In the genomic region with DNA sequence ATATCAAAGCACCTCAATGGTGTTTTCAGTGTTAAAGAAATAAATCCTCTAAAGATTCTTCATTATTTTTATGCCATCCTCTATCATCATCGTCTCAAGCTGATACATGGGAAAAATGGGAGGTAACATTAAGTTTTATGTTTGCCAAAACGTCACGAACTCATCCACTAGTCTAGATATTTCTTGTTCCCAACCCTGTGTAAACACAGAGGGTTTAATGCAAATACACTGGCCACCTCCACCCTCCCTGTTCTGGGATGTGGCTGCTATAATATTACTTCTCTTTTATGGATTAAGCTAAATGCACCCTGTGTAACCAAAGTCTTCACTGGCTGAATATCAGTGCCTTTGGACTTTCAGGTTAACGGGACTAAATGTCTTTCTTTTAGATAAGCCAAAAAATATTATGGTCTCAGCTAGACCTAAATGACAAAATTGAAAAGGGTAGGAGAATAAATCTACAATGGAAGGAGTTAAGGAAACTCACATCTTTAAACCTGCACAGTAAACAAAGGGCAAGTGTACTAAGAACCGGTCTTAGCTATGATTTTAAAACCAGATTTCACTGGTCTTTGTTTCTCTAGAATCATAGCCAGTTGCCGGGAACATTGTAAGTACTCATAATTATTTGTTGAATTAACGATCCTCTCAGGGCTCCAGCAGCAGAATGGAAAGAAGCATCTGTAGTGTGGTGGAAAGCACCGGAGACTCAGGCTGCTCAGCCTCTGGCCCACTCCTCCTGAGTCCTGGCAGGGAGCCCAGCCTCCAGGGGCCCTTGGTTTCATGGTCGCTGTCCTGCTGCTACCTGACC, we compare ENCODE assay signal across 11 cellular contexts.
DNase-seq lines count a peak whose midpoint lies in the region; ATAC-seq, FAIRE-seq and TF ChIP-seq lines count a peak whose summit lies in the region.
"Had no signal": no experiment of that assay in that cellular context is flagged by ENCODE, and none has a peak within 500 bp of the region (broad histone marks: within the 10 kb centered on the region; RNA-seq: fewer than 3 reads in every experiment).

No MANE protein-coding gene starts in this region.

- no peak overlapping the region for H3K27ac Mint-ChIP-seq in Calu3 (ENCODE audit: unreplicated experiment)
- no peak overlapping the region for H3K27ac Mint-ChIP-seq in astrocyte (ENCODE audit: unreplicated experiment)
- H3K27ac Mint-ChIP-seq in effector memory CD8-positive, alpha-beta T cell, result no peak overlapping the region

- no peaks in the 10 kb centered on the region for H3K36me3 ChIP-seq in astrocyte (ENCODE audit: insufficient read depth, low read length)
- H3K36me3 ChIP-seq in mucosa of rectum (ENCODE audit: control insufficient read depth in 2 of 2, insufficient read depth in 2 of 2, low read length in 2 of 2), result no peaks in the 10 kb centered on the region

- no peaks in the 10 kb centered on the region for H4K20me1 ChIP-seq in astrocyte (ENCODE audit: insufficient read depth, low read length)

- TF ChIP-seq CTCF in Calu3 (IDR thresholded peaks at IDR 0.05; ENCODE audit: unreplicated experiment) (no peak), astrocyte (IDR thresholded peaks at IDR 0.05; ENCODE audit: insufficient read depth, low read depth, low read length) (no peak)

- no peaks in the 10 kb centered on the region for H3K36me3 Mint-ChIP-seq in Calu3 (ENCODE audit: insufficient read depth, unreplicated experiment)
- no peaks in the 10 kb centered on the region for H3K36me3 Mint-ChIP-seq in astrocyte (ENCODE audit: low read depth, unreplicated experiment)
- no peaks in the 10 kb centered on the region for H3K36me3 Mint-ChIP-seq in effector memory CD8-positive, alpha-beta T cell (ENCODE audit: insufficient read depth)

- no peaks in the 10 kb centered on the region for H3K9me3 Mint-ChIP-seq in Calu3 (ENCODE audit: low read depth, unreplicated experiment)
- H3K9me3 Mint-ChIP-seq in astrocyte (ENCODE audit: unreplicated experiment), result no peaks in the 10 kb centered on the region
- no peaks in the 10 kb centered on the region for H3K9me3 Mint-ChIP-seq in effector memory CD8-positive, alpha-beta T cell

- BruUV-seq in Calu3 (replicated peaks; lab: Mats Ljungman, UMichigan), result no TSS peak

- peaks cover 14% of the 10 kb centered on the region for H3K4me1 ChIP-seq in astrocyte (ENCODE audit: insufficient read depth, low read length)
- H3K4me1 ChIP-seq in mucosa of rectum (ENCODE audit: control insufficient read depth in 2 of 2, insufficient read depth in 2 of 2, low read length in 2 of 2), result peaks cover 18 to 27% of the 10 kb centered on the region in 2 donors

- peak overlapping the region; percentile 28 for H2AFZ ChIP-seq in astrocyte (ENCODE audit: low read depth, low read length)

- H3K27ac ChIP-seq in astrocyte (ENCODE audit: low read depth, low read length) (no peak overlapping the region), mucosa of rectum (ENCODE audit: low read depth in 2 of 2, low read length in 2 of 2) (peak overlapping the region; percentile 69 to 89), caudate nucleus (ENCODE audit: low read depth, low read length) (no peak overlapping the region)

- no peaks in the 10 kb centered on the region for H3K27me3 Mint-ChIP-seq in Calu3 (ENCODE audit: unreplicated experiment)
- H3K27me3 Mint-ChIP-seq in astrocyte (ENCODE audit: low read depth, unreplicated experiment), result peaks cover 2% of the 10 kb centered on the region
- peaks cover 9 to 17% of the 10 kb centered on the region in 2 donors for H3K27me3 Mint-ChIP-seq in effector memory CD8-positive, alpha-beta T cell

- no peaks in the 10 kb centered on the region for H3K27me3 ChIP-seq in astrocyte (ENCODE audit: insufficient read depth, low read length)
- no peaks in the 10 kb centered on the region for H3K27me3 ChIP-seq in mucosa of rectum (ENCODE audit: control insufficient read depth in 2 of 2, insufficient read depth in 2 of 2, low read length in 2 of 2)

- FAIRE-seq in astrocyte (lab: Jason Lieb, UNC), result no peak

- intact Hi-C loops in Calu3 (cut with micrococcal nuclease; ENCODE audit: unreplicated experiment), result loop anchor here (10.0 kb wide), 1 partner anchor 227 kb away; no protein-coding TSS in a partner anchor

- H3K4me2 ChIP-seq in astrocyte (ENCODE audit: low read length), result no peak overlapping the region

- peaks cover 13% of the 10 kb centered on the region for H3K4me1 Mint-ChIP-seq in Calu3 (ENCODE audit: low read depth, unreplicated experiment)
- peaks cover 16% of the 10 kb centered on the region for H3K4me1 Mint-ChIP-seq in astrocyte (ENCODE audit: low read depth, unreplicated experiment)
- H3K4me1 Mint-ChIP-seq in effector memory CD8-positive, alpha-beta T cell (ENCODE audit: low read depth in 2 of 2), result no peaks in the 10 kb centered on the region

- H3K4me3 Mint-ChIP-seq in Calu3 (ENCODE audit: low read depth, unreplicated experiment) (no peak overlapping the region), astrocyte (ENCODE audit: unreplicated experiment) (no peak overlapping the region)
- H3K4me3 Mint-ChIP-seq in effector memory CD8-positive, alpha-beta T cell, result no peak overlapping the region

- no peak for ATAC-seq in effector memory CD8-positive, alpha-beta T cell (replicated peaks)

- H3K4me3 ChIP-seq in astrocyte (ENCODE audit: insufficient read depth, low read depth, low read length) (no peak overlapping the region), mucosa of rectum (ENCODE audit: low read length in 2 of 2) (peak overlapping the region; percentile 28 to 62)

- CTCF ChIA-PET in Calu3 (lab: Charles Lee), result interaction anchor here (1.8 kb wide), 1 partner anchor 41 kb away, joined by 4 read pairs; no protein-coding TSS in a partner anchor

- DNase-seq in Calu3 (peak; percentile 13), NCI-H2029 (lab: John Stamatoyannopoulos, UW) (peak; percentile 93), astrocyte (ENCODE audit: low read depth) (no peak), GM03348 (ENCODE audit: low spot score) (no peak), caudate nucleus (lab: John Stamatoyannopoulos, UW) (no peak)
- DNase-seq in effector CD4-positive, alpha-beta T cell, result no peak
- no peak for DNase-seq in effector memory CD8-positive, alpha-beta T cell
- DNase-seq: activated T-cell treated with anti-CD3 and anti-CD28 coated beads, Interleukin-2, amount 50 U/mL, for 1 hour; stimulated activated CD4-positive, alpha-beta T cell treated with anti-CD3 and anti-CD28 coated beads, Interleukin-15, amount 100 ng/mL, for 24 hours; stimulated activated naive CD4-positive, alpha-beta T cell had no signal

- H3K9ac ChIP-seq in astrocyte (ENCODE audit: low read length) (no peak overlapping the region), mucosa of rectum (ENCODE audit: low read depth in 1 of 2, low read length in 2 of 2) (peak overlapping the region in 1 of 2 donors; percentile 53)

- H3K9me3 ChIP-seq in astrocyte (ENCODE audit: insufficient read depth, low read depth, low read length) (no peaks in the 10 kb centered on the region), mucosa of rectum (ENCODE audit: control insufficient read depth in 2 of 2, low read length in 2 of 2) (no peaks in the 10 kb centered on the region)

- H3K79me2 ChIP-seq in astrocyte (ENCODE audit: insufficient read depth, low read length), result no peaks in the 10 kb centered on the region

Comparison
In these comparisons a context has a peak if more than half of its experiments do, and no peak if none do; other contexts are left out.
1. DNase-seq: peak in Calu3 (single experiment) and NCI-H2029 (single experiment); none in astrocyte (single experiment), effector CD4-positive, alpha-beta T cell (single experiment), effector memory CD8-positive, alpha-beta T cell (0 of 3), GM03348 (single experiment) and caudate nucleus (0 of 61).
2. H3K27ac ChIP-seq: peak in mucosa of rectum (2 of 2); none in astrocyte (single experiment) and caudate nucleus (single experiment).